23 cellular contexts compared by ENCODE assay signal in the genomic region with DNA sequence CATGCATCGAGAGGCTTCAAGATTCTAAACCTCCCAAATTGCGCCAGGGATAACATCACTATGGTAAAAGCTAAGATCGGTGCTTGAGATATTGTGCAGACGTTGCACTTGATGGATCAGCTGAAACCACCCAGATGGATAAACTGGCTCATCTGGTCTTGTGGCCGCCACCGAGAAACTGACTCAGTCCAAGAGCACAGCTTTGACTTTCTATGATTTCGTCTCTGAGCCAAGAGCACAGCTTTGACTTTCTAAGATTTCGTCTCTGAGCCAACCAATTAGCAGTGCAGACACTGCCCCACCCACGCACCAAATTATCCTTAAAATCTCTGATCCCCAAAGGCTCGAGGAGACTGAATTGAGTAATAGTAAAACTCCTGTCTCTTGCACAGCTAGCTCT.
DNase-seq lines count a peak whose midpoint lies in the region; ATAC-seq and TF ChIP-seq lines count a peak whose summit lies in the region.
"Had no signal": no experiment of that assay in that cellular context is flagged by ENCODE, and none has a peak within 500 bp of the region (broad histone marks: within the 10 kb centered on the region; RNA-seq: fewer than 3 reads in every experiment).

No MANE protein-coding gene starts in this region.

- no peak overlapping the region for H3K4me3 ChIP-seq in epithelial cell of esophagus (ENCODE audit: low read length)
- H3K4me3 ChIP-seq in esophagus muscularis mucosa, result no peak overlapping the region

- intact Hi-C loops in esophagus muscularis mucosa (cut with DNase I), result no loop called here

- 80% methylated on average over 10 of the region's 10 CpGs for WGBS in esophagus muscularis mucosa

- DNase-seq in ELF-1 (ENCODE audit: low read depth, low spot score), result peak; percentile 4
- DNase-seq in epithelial cell of esophagus (ENCODE audit: low read depth), result peak; percentile 24
- no peak for DNase-seq in amniotic stem cell (lab: John Stamatoyannopoulos, UW)
- no peak for DNase-seq in substantia nigra (lab: John Stamatoyannopoulos, UW)
- DNase-seq in DMS53 treated with DMSO at 0.1 percent for 48 hours (lab: John Stamatoyannopoulos, UW; ENCODE audit: unreplicated experiment), result no peak
- no peak for DNase-seq in esophagus muscularis mucosa (ENCODE audit: extremely low spot score)
- DNase-seq: 8988T, ACHN, Calu3, DMS153, MM.1S, NCI-H2029 treated with DMSO at 0.1 percent for 48 hours, NCI-H446 treated with DMSO at 0.1 percent for 48 hours, NCI-H526, NCI-H82, RPMI8226, SHP77, T-cell had no signal

- no peak for TF ChIP-seq EP300 in esophagus muscularis mucosa (IDR thresholded peaks at IDR 0.05)

- no peak for TF ChIP-seq POLR2A in esophagus muscularis mucosa (IDR thresholded peaks at IDR 0.05; ENCODE audit: low read depth)

- no peaks in the 10 kb centered on the region for H3K9me3 ChIP-seq in esophagus muscularis mucosa

- H3K36me3 ChIP-seq in esophagus muscularis mucosa, result no peaks in the 10 kb centered on the region

- no peaks in the 10 kb centered on the region for H3K4me1 ChIP-seq in esophagus muscularis mucosa

- H3K27ac ChIP-seq in substantia nigra (ENCODE audit: low read depth, low read length, poor library complexity, severe bottlenecking) (no peak overlapping the region), esophagus muscularis mucosa (replicated peaks in 1 of 4) (no peak overlapping the region)
- H3K27ac ChIP-seq: HL-60, KMS-11 had no signal

- no peaks in the 10 kb centered on the region for H3K27me3 ChIP-seq in esophagus muscularis mucosa

- ATAC-seq in GM18870 (IDR thresholded peaks at IDR 0.05; ENCODE audit: unreplicated experiment), result peak; percentile 55
- peak; percentile 51 for ATAC-seq in HG03025 (IDR thresholded peaks at IDR 0.05; ENCODE audit: low FRiP score, unreplicated experiment)
- ATAC-seq: HCT116, T-cell had no signal

- no peak for TF ChIP-seq CTCF in epithelial cell of esophagus (IDR thresholded peaks at IDR 0.05; ENCODE audit: insufficient read depth, low read depth, low read length, missing control alignments)
- no peak for TF ChIP-seq CTCF in esophagus muscularis mucosa (IDR thresholded peaks at IDR 0.05)

Comparison
In these comparisons a context has a peak if more than half of its experiments do, and no peak if none do; other contexts are left out.
1. DNase-seq: peak in ELF-1 (single experiment) and epithelial cell of esophagus (single experiment); none in amniotic stem cell (single experiment), substantia nigra (0 of 49), DMS53 treated with DMSO at 0.1 percent for 48 hours (single experiment) and esophagus muscularis mucosa (single experiment).